In genomic region chr22:49448546-49448945, GRCh38 we compare ENCODE assay signal across 27 cellular contexts.
DNase-seq lines count a peak whose midpoint lies in the region; ATAC-seq and TF ChIP-seq lines count a peak whose summit lies in the region.
"Had no signal": no experiment of that assay in that cellular context is flagged by ENCODE, and none has a peak within 500 bp of the region (broad histone marks: within the 10 kb centered on the region; RNA-seq: fewer than 3 reads in every experiment).

No MANE protein-coding gene starts in this region.

- TF ChIP-seq CTCF in dorsolateral prefrontal cortex (IDR thresholded peaks at IDR 0.05 in 54 of 56, conservative IDR thresholded peaks at IDR 0.05 in 2 of 56; ENCODE audit: low read depth in 1 of 56, partially characterized antibody in 56 of 56) (peak in 8 of 56 donors; percentile 6 to 29 (median 11)), prostate gland (IDR thresholded peaks at IDR 0.05) (no peak)

- H3K36me3 ChIP-seq in NT2/D1 (ENCODE audit: insufficient read depth, insufficient read length, low read length) (no peaks in the 10 kb centered on the region), prostate gland (no peaks in the 10 kb centered on the region)
- H3K36me3 ChIP-seq: esophagus squamous epithelium, gastrocnemius medialis, SJCRH30, thoracic aorta had no signal

- no peak overlapping the region for H3K4me3 ChIP-seq in NT2/D1 (ENCODE audit: insufficient read length, low read depth)
- peak overlapping the region in 45 of 59 donors; percentile 8 to 63 (median 34) for H3K4me3 ChIP-seq in dorsolateral prefrontal cortex
- H3K4me3 ChIP-seq in prostate gland, result no peak overlapping the region
- H3K4me3 ChIP-seq: esophagus squamous epithelium, gastrocnemius medialis, SJCRH30, thoracic aorta had no signal

- H3K4me1 ChIP-seq in NT2/D1 (ENCODE audit: insufficient read depth, insufficient read length) (peaks cover 15% of the 10 kb centered on the region), prostate gland (replicated peaks) (no peaks in the 10 kb centered on the region)
- H3K4me1 ChIP-seq: esophagus squamous epithelium, gastrocnemius medialis, parathyroid adenoma, SJCRH30 had no signal

- 35% methylated on average over 14 of the region's 14 CpGs for WGBS in prostate gland

- peak overlapping the region; percentile 16 for H3K9ac ChIP-seq in NT2/D1 (ENCODE audit: insufficient read length, low read depth)
- H3K9ac ChIP-seq: parathyroid adenoma had no signal

- H3K27me3 ChIP-seq in NT2/D1 (ENCODE audit: insufficient read depth, insufficient read length) (peaks cover 9% of the 10 kb centered on the region), dorsolateral prefrontal cortex (peaks cover 0 to 28% (median 0%) of the 10 kb centered on the region in 45 donors), prostate gland (replicated peaks; ENCODE audit: insufficient read depth) (peaks cover 15% of the 10 kb centered on the region)

- H3K9me3 ChIP-seq in NT2/D1 (ENCODE audit: insufficient read depth, low read length), result no peaks in the 10 kb centered on the region
- no peaks in the 10 kb centered on the region for H3K9me3 ChIP-seq in prostate gland
- H3K9me3 ChIP-seq: esophagus squamous epithelium, gastrocnemius medialis, SJCRH30, thoracic aorta had no signal

- H3K27ac ChIP-seq in dorsolateral prefrontal cortex (peak overlapping the region; percentile 41 to 97 (median 88)), substantia nigra (ENCODE audit: low read depth, low read length, poor library complexity, severe bottlenecking) (peak overlapping the region; percentile 92), prostate gland (no peak overlapping the region)
- H3K27ac ChIP-seq: esophagus squamous epithelium, gastrocnemius medialis, parathyroid adenoma, SJCRH30, thoracic aorta had no signal

- ATAC-seq in HG03280 (IDR thresholded peaks at IDR 0.05; ENCODE audit: unreplicated experiment), result no peak
- ATAC-seq: gastrocnemius medialis; HepG2; left ventricle myocardium superior; stimulated activated naive B cell treated with anti-CD40 and anti-IgM and Interleukin-4, amounts not matched to agents 10 μg/mL and 1 μg/mL and 100 μg/mL, for 72 hours had no signal

- TF ChIP-seq POLR2A in prostate gland (IDR thresholded peaks at IDR 0.05), result no peak

- DNase-seq in NT2/D1 (ENCODE audit: low read depth, low spot score) (no peak), dorsolateral prefrontal cortex (peak in 9 of 10 donors; percentile 32 to 84 (median 71)), medulla oblongata (ENCODE audit: extremely low spot score) (peak; percentile 86), substantia nigra (lab: John Stamatoyannopoulos, UW) (peak in 47 of 49 donors; percentile 13 to 86 (median 63)), prostate gland (ENCODE audit: low spot score) (no peak), AG08395 (ENCODE audit: low spot score) (no peak)
- DNase-seq: activated CD4-positive, alpha-beta T cell treated with anti-CD3 and anti-CD28 coated beads, Interleukin-2, amount 50 U/mL, for 4 hours; activated CD8-positive, alpha-beta memory T cell treated with anti-CD3 and anti-CD28 coated beads, Interleukin-2, amount 50 U/mL, for 4 hours; activated naive CD4-positive, alpha-beta T cell treated with anti-CD3 and anti-CD28 coated beads, Interleukin-2, amount 50 U/mL, for 16 hours; amniotic stem cell; CD4-positive, CD25-positive, alpha-beta regulatory T cell; cortex of kidney; esophagus squamous epithelium; gastrocnemius medialis; Karpas-422; left ventricle myocardium superior; MV-4-11; NCI-H146; NCI-H524; NK-92 treated with Interleukin-12 subunit alpha and Interleukin-12 subunit beta, amount 100 ng/mL, for 24 hours; SJCRH30; stimulated activated CD4-positive, alpha-beta T cell treated with anti-CD3 and anti-CD28 coated beads, Interleukin-4, amount 100 ng/mL, for 4 hours; stimulated activated naive B cell treated with anti-CD40 and anti-IgM and Interleukin-4, amounts not matched to agents 10 μg/mL and 1 μg/mL and 100 μg/mL, for 72 hours had no signal

- intact Hi-C loops in dorsolateral prefrontal cortex (cut with DNase I) (loop anchor here in 1 of 2 donors (5.0 kb wide), 1 partner anchor 74 kb away; no protein-coding TSS in a partner anchor), prostate gland (cut with DNase I) (no loop called here)

Comparison
In these comparisons a context has a peak if more than half of its experiments do, and no peak if none do; other contexts are left out.
1. DNase-seq: peak in dorsolateral prefrontal cortex (9 of 10), medulla oblongata (single experiment) and substantia nigra (47 of 49); none in NT2/D1 (single experiment), prostate gland (single experiment) and AG08395 (single experiment).
2. H3K4me3 ChIP-seq: peak in dorsolateral prefrontal cortex (45 of 59); none in NT2/D1 (single experiment) and prostate gland (0 of 2).
3. H3K27ac ChIP-seq: peak in dorsolateral prefrontal cortex (59 of 59) and substantia nigra (single experiment); none in prostate gland (0 of 2).